11 cellular contexts compared by ENCODE assay signal in genomic region chr2:36489296-36489695, GRCh38.
DNase-seq lines count a peak whose midpoint lies in the region; ATAC-seq and TF ChIP-seq lines count a peak whose summit lies in the region.
"Had no signal": no experiment of that assay in that cellular context is flagged by ENCODE, and none has a peak within 500 bp of the region (broad histone marks: within the 10 kb centered on the region; RNA-seq: fewer than 3 reads in every experiment).

No MANE protein-coding gene starts in this region.

- no peak overlapping the region for H3K4me3 ChIP-seq in osteoblast (ENCODE audit: insufficient read depth, low read length)
- H3K4me3 ChIP-seq: BLaER1 treated with 17β-estradiol and CSF1 and Interleukin-3, amounts not matched to agents 10 nM and 100 nM; lung had no signal

- no peak for TF ChIP-seq CTCF in osteoblast (IDR thresholded peaks at IDR 0.05; ENCODE audit: extremely low read depth, low read depth, low read length)
- TF ChIP-seq CTCF in GM10248 (IDR thresholded peaks at IDR 0.05; ENCODE audit: control extremely low read depth, extremely low read depth, low read depth, missing control alignments), result no peak

- ATAC-seq in GM21717 (IDR thresholded peaks at IDR 0.05; ENCODE audit: unreplicated experiment), result no peak

- H3K9me3 ChIP-seq in osteoblast (ENCODE audit: low read depth, low read length), result no peaks in the 10 kb centered on the region

- POLR2A ChIA-PET in GM10248 (lab: Yijun Ruan, JAX), result no interaction called here

- peaks cover 50% of the 10 kb centered on the region for H3K79me2 ChIP-seq in osteoblast (ENCODE audit: insufficient read depth, low read length)

- H3K36me3 ChIP-seq in osteoblast (ENCODE audit: insufficient read depth, low read length), result peaks cover 70% of the 10 kb centered on the region

- CTCF ChIA-PET in GM10248 (lab: Yijun Ruan, JAX), result interaction anchor here (1.3 kb wide), 1 partner anchor 13 kb away, joined by 3 read pairs; no protein-coding TSS in a partner anchor

- peak overlapping the region; percentile 95 for H3K27ac ChIP-seq in osteoblast (ENCODE audit: low read depth, low read length)
- H3K27ac ChIP-seq: BLaER1 treated with 17β-estradiol and CSF1 and Interleukin-3, amounts not matched to agents 10 nM and 100 nM had no signal

- DNase-seq in AG08395 (ENCODE audit: low spot score) (peak; percentile 79), LHCN-M2 (ENCODE audit: low read depth) (peak; percentile 82), dermis blood vessel endothelial cell (peak; percentile 57), osteoblast (ENCODE audit: insufficient read length, low spot score, missing footprints) (peak; percentile 70), GM10248 (ENCODE audit: extremely low spot score) (no peak), DMS79 (lab: John Stamatoyannopoulos, UW) (no peak), OCI-M1 (lab: John Stamatoyannopoulos, UW) (no peak)
- DNase-seq: NCI-H2081 had no signal

- H3K4me1 ChIP-seq in osteoblast (ENCODE audit: insufficient read depth, low read length), result peaks cover 88% of the 10 kb centered on the region
- H3K4me1 ChIP-seq: BLaER1 treated with 17β-estradiol and CSF1 and Interleukin-3, amounts not matched to agents 10 nM and 100 nM had no signal

- H2AFZ ChIP-seq in osteoblast (ENCODE audit: low read length), result no peak overlapping the region

- H4K20me1 ChIP-seq in osteoblast (ENCODE audit: insufficient read depth, low read length), result no peaks in the 10 kb centered on the region
- H4K20me1 ChIP-seq: BLaER1 treated with 17β-estradiol and CSF1 and Interleukin-3, amounts not matched to agents 10 nM and 100 nM had no signal

- H3K4me2 ChIP-seq in osteoblast (ENCODE audit: insufficient read depth, low read length), result no peak overlapping the region
- H3K4me2 ChIP-seq: BLaER1 treated with 17β-estradiol and CSF1 and Interleukin-3, amounts not matched to agents 10 nM and 100 nM had no signal

- no peaks in the 10 kb centered on the region for H3K27me3 ChIP-seq in osteoblast (ENCODE audit: insufficient read depth, low read length)
- H3K27me3 ChIP-seq: BLaER1 treated with 17β-estradiol and CSF1 and Interleukin-3, amounts not matched to agents 10 nM and 100 nM had no signal

Comparison
In these comparisons a context has a peak if more than half of its experiments do, and no peak if none do; other contexts are left out.
1. DNase-seq: peak in AG08395 (single experiment), LHCN-M2 (single experiment), dermis blood vessel endothelial cell (single experiment) and osteoblast (single experiment); none in GM10248 (single experiment), DMS79 (single experiment) and OCI-M1 (single experiment).